8 cellular contexts compared by ENCODE assay signal in genomic region chr12:93442411-93443340, GRCh38. TPM values are rescaled to one million over a fixed set of nuclear protein-coding genes. Genes with fewer than 3 reads are reported as not detected.
DNase-seq lines count a peak whose midpoint lies in the region; ATAC-seq and TF ChIP-seq lines count a peak whose summit lies in the region.

No MANE protein-coding gene starts in this region.

- H3K9me3 Mint-ChIP-seq in CD4-positive, alpha-beta T cell = no peaks in the 10 kb centered on the region

- H3K4me2 ChIP-seq in MM.1S (ENCODE audit: low read depth, low read length) = peak overlapping the region; percentile 88

- peak overlapping the region; percentile 89 for H3K27ac ChIP-seq in CD4-positive, alpha-beta T cell (ENCODE audit: low read depth, low read length)
- H3K27ac ChIP-seq in MM.1S (ENCODE audit: low read length) = peak overlapping the region; percentile 45; the same call in 1 of the 2 replicates

- H3K27me3 Mint-ChIP-seq in CD4-positive, alpha-beta T cell = no peaks in the 10 kb centered on the region

- H3K27me3 ChIP-seq in CD4-positive, alpha-beta T cell (ENCODE audit: control insufficient read depth, insufficient read depth, low read length) = no peaks in the 10 kb centered on the region
- H3K27me3 ChIP-seq in MM.1S (replicated peaks; ENCODE audit: insufficient read depth, low read length) (no peaks in the 10 kb centered on the region), mononuclear cell (ENCODE audit: insufficient read depth, low read length) (no peaks in the 10 kb centered on the region)

- intact Hi-C loops in CD4-positive, alpha-beta T cell (cut with DNase I, micrococcal nuclease) = loop anchor here (1.0 to 10.0 kb wide), 5 partner anchors 25 to 515 kb away; partner anchors contain the start of genes CRADD (in 1 of the 2), EEA1 (in 1 of the 2), MRPL42 (in 1 of the 2) and NUDT4 (in 1 of the 2)
- intact Hi-C loops in posterior cingulate gyrus (cut with DNase I) = loop anchor here (2.0 kb wide), 2 partner anchors 26 to 234 kb away; partner anchors contain the start of gene CRADD

- peaks cover 51% of the 10 kb centered on the region for H3K4me1 Mint-ChIP-seq in CD4-positive, alpha-beta T cell (ENCODE audit: low read depth)

- POLR2A ChIA-PET in CD4-positive, alpha-beta T cell (lab: Charles Lee) = interaction anchor here (0.6 to 2.4 kb wide), 12 partner anchors 16 to 1297 kb away, joined by 3 to 22 read pairs (median 6); partner anchors contain the start of genes BTG1, CRADD, EEA1 and MRPL42

- H3K4me1 ChIP-seq in MM.1S (ENCODE audit: low read length) = peaks cover 28% of the 10 kb centered on the region
- peaks cover 33% of the 10 kb centered on the region for H3K4me1 ChIP-seq in mononuclear cell (ENCODE audit: insufficient read depth, low read length)

- ATAC-seq in CD4-positive, alpha-beta T cell (ENCODE audit: poor library complexity) = no peak
- ATAC-seq in GM21786 (IDR thresholded peaks at IDR 0.05; ENCODE audit: unreplicated experiment) = no peak

- H2AFZ ChIP-seq in MM.1S (ENCODE audit: low read length) = peak overlapping the region; percentile 95

- peaks cover 40% of the 10 kb centered on the region for H3K79me2 ChIP-seq in MM.1S (ENCODE audit: low read length)

- H3K36me3 Mint-ChIP-seq in CD4-positive, alpha-beta T cell (ENCODE audit: low read depth) = peaks cover 10% of the 10 kb centered on the region

- peaks cover 7% of the 10 kb centered on the region; the same call in 1 of the 2 replicates for H4K20me1 ChIP-seq in MM.1S (ENCODE audit: insufficient read depth, low read length)

- CTCF ChIA-PET in CD4-positive, alpha-beta T cell (lab: Charles Lee) = interaction anchor here (1.1 to 2.7 kb wide), 2 partner anchors 25 to 659 kb away, joined by 3 to 9 read pairs; partner anchors contain the start of gene MRPL42

- H3K9ac ChIP-seq in MM.1S (ENCODE audit: low read length) = peak overlapping the region; percentile 81

- peak overlapping the region; percentile 70 for H3K4me3 ChIP-seq in MM.1S (ENCODE audit: low read length)
- H3K4me3 ChIP-seq in choroid plexus epithelial cell (ENCODE audit: low read depth, low read length) = peak overlapping the region; percentile 80
- peak overlapping the region; percentile 88 for H3K4me3 ChIP-seq in mononuclear cell (ENCODE audit: low read length)

- peak overlapping the region; percentile 89 for H3K4me3 Mint-ChIP-seq in CD4-positive, alpha-beta T cell

- no peak for DNase-seq in CD4-positive, alpha-beta T cell
- DNase-seq in MM.1S (no peak), choroid plexus epithelial cell (ENCODE audit: low read depth) (no peak), T-helper 9 cell (no peak), posterior cingulate gyrus (no peak), NCI-H2029 treated with DMSO at 0.1 percent for 48 hours (lab: John Stamatoyannopoulos, UW) (no peak)

- H3K36me3 ChIP-seq in MM.1S (replicated peaks; ENCODE audit: insufficient read depth, low read length) = no peaks in the 10 kb centered on the region

- H3K27ac Mint-ChIP-seq in CD4-positive, alpha-beta T cell = peak overlapping the region; percentile 91

- H3F3A ChIP-seq in MM.1S (ENCODE audit: insufficient read depth, low read length) = peaks cover 9% of the 10 kb centered on the region

- H3K9me2 ChIP-seq in MM.1S (replicated peaks; ENCODE audit: insufficient read depth, low read length) = no peaks in the 10 kb centered on the region

- TF ChIP-seq CTCF in CD4-positive, alpha-beta T cell (IDR thresholded peaks at IDR 0.05) = no peak
- no peak for TF ChIP-seq CTCF in MM.1S (IDR thresholded peaks at IDR 0.05; ENCODE audit: low read length)
- no peak for TF ChIP-seq CTCF in choroid plexus epithelial cell (conservative IDR thresholded peaks at IDR 0.05; ENCODE audit: low read depth, low read length)

- no peaks in the 10 kb centered on the region for H3K9me3 ChIP-seq in CD4-positive, alpha-beta T cell (ENCODE audit: control insufficient read depth, low read length)
- no peaks in the 10 kb centered on the region for H3K9me3 ChIP-seq in MM.1S (replicated peaks; ENCODE audit: insufficient read depth, low read length)
- H3K9me3 ChIP-seq in mononuclear cell (ENCODE audit: low read depth, low read length) = no peaks in the 10 kb centered on the region

RNA-seq across cellular contexts. Expression of gene UBE2N, which starts 0.9 kb away (rescaled TPM):
- total RNA-seq in CD4-positive, alpha-beta T cell = 100 to 1,000 TPM in 1 of 2 experiments, 10 to 100 TPM in 1; 89.8 to 101 TPM
- 92.5 TPM for total RNA-seq in mononuclear cell

RNA-seq across cellular contexts. Expression of gene MRPL42, which starts 24.6 kb away (rescaled TPM):
- total RNA-seq in CD4-positive, alpha-beta T cell = 10 to 100 TPM; 39.0 to 39.3 TPM
- total RNA-seq in mononuclear cell = 46.7 TPM
